ENCODE assay signal across 14 cellular contexts in the genomic region with DNA sequence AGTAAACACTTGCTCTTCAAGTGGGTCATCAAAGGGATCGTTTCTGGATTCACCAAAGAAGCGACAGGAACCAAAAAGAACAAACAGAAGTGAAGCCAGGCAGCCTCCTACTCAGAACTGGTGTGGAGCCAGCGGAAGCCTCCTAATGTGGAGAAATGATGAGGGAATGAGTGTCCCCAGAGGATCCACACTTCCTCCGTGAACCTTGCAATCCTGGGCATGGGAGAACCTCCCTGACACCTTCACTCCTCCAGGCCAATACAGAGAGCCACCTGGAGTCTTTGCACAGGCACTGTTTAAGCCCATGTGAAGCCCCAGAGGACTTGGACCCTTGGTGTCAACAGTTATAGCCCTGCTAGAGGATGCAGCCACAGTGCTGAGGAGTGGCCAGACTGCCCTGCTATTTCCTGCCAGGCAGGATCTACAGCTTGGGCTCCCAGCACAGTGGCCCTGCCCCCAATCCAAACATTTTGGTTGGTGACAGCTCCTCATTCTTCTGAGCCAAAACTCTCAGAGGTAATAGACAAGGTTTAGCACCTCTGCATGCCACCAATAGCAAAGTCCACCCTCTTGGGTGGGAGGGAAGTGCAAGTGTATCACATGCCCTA. TPM values are rescaled to one million over a fixed set of nuclear protein-coding genes. Genes with fewer than 3 reads are reported as not detected.
DNase-seq lines count a peak whose midpoint lies in the region; ATAC-seq and TF ChIP-seq lines count a peak whose summit lies in the region.
"Had no signal": no experiment of that assay in that cellular context is flagged by ENCODE, and none has a peak within 500 bp of the region (broad histone marks: within the 10 kb centered on the region; RNA-seq: fewer than 3 reads in every experiment).

No MANE protein-coding gene starts in this region.

- H3K9me3 ChIP-seq in hepatocyte (ENCODE audit: low read depth): peaks cover 37% of the 10 kb centered on the region

- H4K20me1 ChIP-seq in hepatocyte (ENCODE audit: insufficient read depth, poor library complexity, severe bottlenecking): no peaks in the 10 kb centered on the region

- H3K4me3 ChIP-seq in hepatocyte: no peak overlapping the region
- H3K4me3 ChIP-seq: coronary artery had no signal

- TF ChIP-seq CTCF in 22Rv1 (IDR thresholded peaks at IDR 0.05): no peak
- no peak for TF ChIP-seq CTCF in hepatocyte (IDR thresholded peaks at IDR 0.05; ENCODE audit: poor library complexity)

- peaks cover 92% of the 10 kb centered on the region for H3K79me2 ChIP-seq in hepatocyte

- H3K27ac ChIP-seq in 22Rv1 (peak overlapping the region; percentile 43), hepatocyte (no peak overlapping the region)
- H3K27ac ChIP-seq: coronary artery, KMS-11 had no signal

- H3K36me3 ChIP-seq in hepatocyte (replicated peaks; ENCODE audit: insufficient read depth, low read depth): no peaks in the 10 kb centered on the region

- H3K27me3 ChIP-seq in hepatocyte: no peaks in the 10 kb centered on the region

- H3K4me1 ChIP-seq in hepatocyte (ENCODE audit: insufficient read depth): no peaks in the 10 kb centered on the region

- peak; percentile 91 for ATAC-seq in esophagus mucosa

- H3K4me2 ChIP-seq in hepatocyte: no peak overlapping the region
- H3K4me2 ChIP-seq: KMS-11 had no signal

- 98% methylated on average over 4 of the region's 4 CpGs for WGBS in hepatocyte (ENCODE audit: low lambda C conversion rate, missing lambda C conversion rate)

- no peaks in the 10 kb centered on the region for H3K9me2 ChIP-seq in hepatocyte (replicated peaks; ENCODE audit: insufficient read depth)

- H2AFZ ChIP-seq in hepatocyte: no peak overlapping the region

- peak; percentile 53 for DNase-seq in COLO668 (lab: John Stamatoyannopoulos, UW; ENCODE audit: unreplicated experiment)
- DNase-seq in NCI-H510A (lab: John Stamatoyannopoulos, UW): peak; percentile 65
- no peak for DNase-seq in central memory CD4-positive, alpha-beta T cell
- DNase-seq in GM19238 (ENCODE audit: insufficient read length, low spot score): no peak
- DNase-seq in hepatocyte (ENCODE audit: low spot score): no peak
- DNase-seq: activated CD4-positive, alpha-beta T cell treated with anti-CD3 and anti-CD28 coated beads, Interleukin-2, amount 50 U/mL, for 4 hours; activated naive CD4-positive, alpha-beta T cell treated with anti-CD3 and anti-CD28 coated beads, Interleukin-2, amount 10 ng/mL, durations not matched to agents 7 days and 5 days; AML-193; NCI-H526 treated with DMSO at 0.1 percent for 48 hours; nephron progenitor cell had no signal

RNA-seq across cellular contexts. Expression of a gene that starts 23.2 kb away (rescaled TPM):
- 46.0 TPM for total RNA-seq in esophagus mucosa
- total RNA-seq in hepatocyte: 226 and 240 TPM in 2 replicates
- polyA plus RNA-seq in hepatocyte: 165 and 169 TPM in 2 replicates

Comparison
In these comparisons a context has a peak if more than half of its experiments do, and no peak if none do; other contexts are left out.
1. DNase-seq: peak in COLO668 (single experiment) and NCI-H510A (single experiment); none in central memory CD4-positive, alpha-beta T cell (single experiment), GM19238 (single experiment) and hepatocyte (single experiment).